ENCODE assay signal across 8 cellular contexts in the genomic region with DNA sequence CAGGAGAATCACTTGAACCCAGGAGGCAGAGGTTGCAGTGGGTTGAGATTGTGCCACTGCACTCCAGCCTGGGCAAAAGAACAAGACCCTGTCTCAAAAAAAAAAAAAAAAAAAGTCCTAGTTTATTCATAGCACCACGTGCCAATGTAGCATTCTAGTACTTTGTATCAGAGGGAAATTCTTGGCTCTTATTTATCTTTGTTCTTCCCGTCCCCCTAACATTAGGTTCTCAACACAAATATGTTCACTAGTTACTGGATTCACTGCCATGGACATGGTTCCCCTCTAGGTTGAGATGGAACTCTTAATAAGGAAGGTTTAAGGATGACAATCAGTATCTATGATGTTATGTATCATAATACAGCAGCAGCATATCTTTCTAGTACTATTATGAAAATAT.
"Had no signal": no experiment of that assay in that cellular context is flagged by ENCODE, and none has a peak within 500 bp of the region (broad histone marks: within the 10 kb centered on the region; RNA-seq: fewer than 3 reads in every experiment).

No MANE protein-coding gene starts in this region.

- DNase-seq: GM23248, GOT3, H7, HFFc6 had no signal

- H3K4me1 ChIP-seq: HAP-1 had no signal

- H3K27ac ChIP-seq: GM23248, HL-60 had no signal

- H3K9ac ChIP-seq: GM23248 had no signal

- H3K9me3 ChIP-seq: HAP-1 had no signal

- ATAC-seq: HCT116, HepG2 had no signal

- H3K4me3 ChIP-seq: GM23248, HAP-1 had no signal

- H3K36me3 ChIP-seq: HAP-1 had no signal
